ENCODE assay signal across 19 cellular contexts in genomic region chr7:132443776-132444520, GRCh38.
"Had no signal": no experiment of that assay in that cellular context is flagged by ENCODE, and none has a peak within 500 bp of the region (broad histone marks: within the 10 kb centered on the region; RNA-seq: fewer than 3 reads in every experiment).

No MANE protein-coding gene starts in this region.

- H3K27me3 ChIP-seq: colonic mucosa, heart right ventricle, pancreas, testis, upper lobe of right lung had no signal

- H3K27ac ChIP-seq: colonic mucosa, heart right ventricle, left ventricle myocardium inferior, pancreas, testis, upper lobe of right lung had no signal

- DNase-seq: activated CD4-positive, alpha-beta T cell treated with anti-CD3 and anti-CD28 coated beads, Interleukin-2, amount 50 U/mL, for 1 hour; activated CD8-positive, alpha-beta memory T cell treated with anti-CD3 and anti-CD28 coated beads, Interleukin-2, amount 10 ng/mL, durations not matched to agents 7 days and 5 days; activated effector memory CD4-positive, alpha-beta T cell treated with Interleukin-2 at 50 U/mL for 16 hours; activated naive CD8-positive, alpha-beta T cell treated with anti-CD3 and anti-CD28 coated beads for 36 hours; activated T-cell treated with anti-CD3 and anti-CD28 coated beads, Interleukin-2, amount 50 U/mL, for 24 hours; aorta; colonic mucosa; heart right ventricle; kidney; left ventricle myocardium inferior; pancreas; retina; stimulated activated CD4-positive, alpha-beta T cell treated with anti-CD3 and anti-CD28 coated beads, Interleukin-15, amount 100 ng/mL, for 24 hours; stimulated activated CD4-positive, alpha-beta T cell treated with anti-CD3 and anti-CD28 coated beads, Interleukin-4, amount 100 ng/mL, for 4 hours; stimulated activated naive CD8-positive, alpha-beta T cell treated with anti-CD3 and anti-CD28 coated beads, Interleukin-15, amount 100 ng/mL, for 72 hours; T-cell; testis; upper lobe of right lung had no signal

- H3K36me3 Mint-ChIP-seq: activated CD8-positive, alpha-beta memory T cell treated with anti-CD3 and anti-CD28 coated beads, Interleukin-2, amount 10 ng/mL, durations not matched to agents 7 days and 5 days; activated naive CD8-positive, alpha-beta T cell treated with anti-CD3 and anti-CD28 coated beads for 36 hours; T-cell had no signal

- H3K4me1 Mint-ChIP-seq: memory B cell had no signal

- H3K27ac Mint-ChIP-seq: activated CD8-positive, alpha-beta memory T cell treated with anti-CD3 and anti-CD28 coated beads, Interleukin-2, amount 10 ng/mL, durations not matched to agents 7 days and 5 days; activated naive CD8-positive, alpha-beta T cell treated with anti-CD3 and anti-CD28 coated beads for 36 hours; activated T-cell treated with anti-CD3 and anti-CD28 coated beads, Interleukin-2, amount 50 U/mL, for 24 hours; memory B cell; stimulated activated naive CD8-positive, alpha-beta T cell treated with anti-CD3 and anti-CD28 coated beads, Interleukin-15, amount 100 ng/mL, for 72 hours had no signal

- H3K4me3 Mint-ChIP-seq: activated CD8-positive, alpha-beta memory T cell treated with anti-CD3 and anti-CD28 coated beads, Interleukin-2, amount 10 ng/mL, durations not matched to agents 7 days and 5 days; activated naive CD8-positive, alpha-beta T cell treated with anti-CD3 and anti-CD28 coated beads for 36 hours; activated T-cell treated with anti-CD3 and anti-CD28 coated beads, Interleukin-2, amount 50 U/mL, for 24 hours; memory B cell; stimulated activated naive CD8-positive, alpha-beta T cell treated with anti-CD3 and anti-CD28 coated beads, Interleukin-15, amount 100 ng/mL, for 72 hours; T-cell had no signal

- H3K27me3 Mint-ChIP-seq: activated T-cell treated with anti-CD3 and anti-CD28 coated beads, Interleukin-2, amount 50 U/mL, for 24 hours; stimulated activated naive CD8-positive, alpha-beta T cell treated with anti-CD3 and anti-CD28 coated beads, Interleukin-15, amount 100 ng/mL, for 72 hours; T-cell had no signal

- H3K36me3 ChIP-seq: colonic mucosa, heart right ventricle, left ventricle myocardium inferior, pancreas, upper lobe of right lung had no signal

- H3K4me3 ChIP-seq: colonic mucosa, heart right ventricle, left ventricle myocardium inferior, pancreas, testis, upper lobe of right lung had no signal

- H3K4me1 ChIP-seq: colonic mucosa, pancreas, upper lobe of right lung had no signal

- H3K9me3 Mint-ChIP-seq: activated naive CD8-positive, alpha-beta T cell treated with anti-CD3 and anti-CD28 coated beads for 36 hours; activated T-cell treated with anti-CD3 and anti-CD28 coated beads, Interleukin-2, amount 50 U/mL, for 24 hours; memory B cell; stimulated activated naive CD8-positive, alpha-beta T cell treated with anti-CD3 and anti-CD28 coated beads, Interleukin-15, amount 100 ng/mL, for 72 hours; T-cell had no signal

- ATAC-seq: activated CD8-positive, alpha-beta memory T cell treated with anti-CD3 and anti-CD28 coated beads, Interleukin-2, amount 10 ng/mL, durations not matched to agents 7 days and 5 days; heart right ventricle; pancreas; stimulated activated naive CD8-positive, alpha-beta T cell treated with anti-CD3 and anti-CD28 coated beads, Interleukin-15, amount 100 ng/mL, for 72 hours; upper lobe of right lung had no signal

- H3K9me3 ChIP-seq: colonic mucosa, left ventricle myocardium inferior, pancreas, testis, upper lobe of right lung had no signal
